6 cellular contexts compared by ENCODE assay signal in genomic region chr16:70218586-70218985, GRCh38. TPM values are rescaled to one million over a fixed set of nuclear protein-coding genes. Genes with fewer than 3 reads are reported as not detected.
"Had no signal": no experiment of that assay in that cellular context is flagged by ENCODE, and none has a peak within 500 bp of the region (broad histone marks: within the 10 kb centered on the region; RNA-seq: fewer than 3 reads in every experiment).

No MANE protein-coding gene starts in this region.

RNA-seq across cellular contexts. Expression of gene CLEC18C, which starts 45.0 kb away (rescaled TPM):
- total RNA-seq: dermis blood vessel endothelial cell, endothelial cell of umbilical vein, glomerular endothelial cell, left ventricle myocardium inferior had no signal
- polyA plus RNA-seq: endothelial cell of umbilical vein; mammary epithelial cell; naive thymus-derived CD4-positive, alpha-beta T cell had no signal
